20 cellular contexts compared by ENCODE assay signal in the genomic region with DNA sequence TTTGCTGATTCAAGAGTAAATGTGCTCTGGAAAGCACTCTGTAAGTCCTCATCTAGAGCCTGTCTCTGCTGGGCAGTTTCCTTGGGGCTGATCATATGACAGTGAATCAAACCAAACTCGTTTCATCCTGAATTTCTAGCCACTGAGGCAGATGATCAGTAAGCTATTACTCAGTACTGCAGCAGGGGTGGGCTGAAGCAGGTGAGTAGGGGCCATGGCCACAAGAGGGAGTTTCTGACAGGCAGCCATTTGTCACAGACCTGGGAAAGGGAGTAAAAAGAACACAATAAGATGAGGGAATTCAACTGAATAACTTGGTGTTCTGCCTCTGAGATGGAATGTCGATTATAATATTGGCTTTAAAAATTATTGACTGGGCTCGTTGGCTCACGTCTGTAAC. TPM values are rescaled to one million over a fixed set of nuclear protein-coding genes. Genes with fewer than 3 reads are reported as not detected.
"Had no signal": no experiment of that assay in that cellular context is flagged by ENCODE, and none has a peak within 500 bp of the region (broad histone marks: within the 10 kb centered on the region; RNA-seq: fewer than 3 reads in every experiment).

No MANE protein-coding gene starts in this region.

RNA-seq across cellular contexts. Expression of gene HSFY2, which starts 19.4 kb away (rescaled TPM):
- total RNA-seq: activated naive CD4-positive, alpha-beta T cell treated with anti-CD3 and anti-CD28 coated beads for 36 hours; activated naive CD4-positive, alpha-beta T cell treated with anti-CD3 and anti-CD28 coated beads, Interleukin-2, amount 50 U/mL, for 72 hours; activated naive CD8-positive, alpha-beta T cell treated with anti-CD3 and anti-CD28 coated beads for 36 hours; activated naive CD8-positive, alpha-beta T cell treated with anti-CD3 and anti-CD28 coated beads, Interleukin-2, amount 10 ng/mL, durations not matched to agents 7 days and 5 days; activated T-cell treated with anti-CD3 and anti-CD28 coated beads, Interleukin-2, amount 50 U/mL, for 4 hours; activated T-cell treated with anti-CD3 and anti-CD28 coated beads, Interleukin-2, amount 50 U/mL, for 72 hours; activated T-helper 1 cell treated with anti-CD3 and anti-CD28 coated beads, Interleukin-12 subunit alpha, Interleukin-12 subunit beta, Interleukin-2, Interleukin-4 antibody, amounts not matched to agents 30 ng/mL and 10 ng/mL and 1 ng/mL, durations not matched to agents 14 hours and 24 hours and 36 hours; activated T-helper 17 cell treated with anti-CD3 and anti-CD28 coated beads, Interleukin-2, amount 50 U/mL, for 72 hours; activated T-helper 2 cell treated with anti-CD3 and anti-CD28 coated beads, Interferon-gamma antibody, Interleukin-2, Interleukin-4, amounts not matched to agents 10 μg/mL and 5 μg/mL and 100 μg/mL, durations not matched to agents 14 hours and 24 hours and 36 hours; adrenal gland; aorta; ascending aorta; astrocyte; body of pancreas; breast epithelium; bronchial epithelial cell; cardiac muscle cell; cardiac septum; cerebellum; chondrocyte had no signal
- polyA plus RNA-seq: aorta, cardiac muscle cell had no signal
